ENCODE assay signal across 1 cellular context in the genomic region with DNA sequence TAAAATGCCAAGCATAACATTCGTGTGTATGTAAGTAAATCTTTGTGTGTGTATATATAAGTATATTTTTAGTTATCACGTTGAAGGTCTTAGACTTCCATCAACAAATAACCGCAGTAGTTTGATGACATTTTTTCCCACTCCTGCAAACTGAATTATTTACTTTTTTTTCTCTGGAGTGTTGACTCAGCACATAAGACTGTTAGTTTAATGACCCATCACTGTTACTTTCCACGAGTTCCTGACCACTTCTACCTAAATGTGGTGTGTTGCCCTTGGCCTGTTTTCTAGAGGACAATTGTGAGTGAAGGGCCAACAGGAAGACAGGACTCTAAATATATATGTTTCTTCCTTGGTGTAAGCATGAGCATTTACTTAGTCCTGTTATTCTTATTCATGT.
TF ChIP-seq lines count a peak whose summit lies in the region.

No MANE protein-coding gene starts in this region.

TF ChIP-seq in HepG2, 621 proteins besides CTCF, POLR2A, EP300 and RAD21 (continued from another document):
- TF ChIP-seq, protein P1, sequence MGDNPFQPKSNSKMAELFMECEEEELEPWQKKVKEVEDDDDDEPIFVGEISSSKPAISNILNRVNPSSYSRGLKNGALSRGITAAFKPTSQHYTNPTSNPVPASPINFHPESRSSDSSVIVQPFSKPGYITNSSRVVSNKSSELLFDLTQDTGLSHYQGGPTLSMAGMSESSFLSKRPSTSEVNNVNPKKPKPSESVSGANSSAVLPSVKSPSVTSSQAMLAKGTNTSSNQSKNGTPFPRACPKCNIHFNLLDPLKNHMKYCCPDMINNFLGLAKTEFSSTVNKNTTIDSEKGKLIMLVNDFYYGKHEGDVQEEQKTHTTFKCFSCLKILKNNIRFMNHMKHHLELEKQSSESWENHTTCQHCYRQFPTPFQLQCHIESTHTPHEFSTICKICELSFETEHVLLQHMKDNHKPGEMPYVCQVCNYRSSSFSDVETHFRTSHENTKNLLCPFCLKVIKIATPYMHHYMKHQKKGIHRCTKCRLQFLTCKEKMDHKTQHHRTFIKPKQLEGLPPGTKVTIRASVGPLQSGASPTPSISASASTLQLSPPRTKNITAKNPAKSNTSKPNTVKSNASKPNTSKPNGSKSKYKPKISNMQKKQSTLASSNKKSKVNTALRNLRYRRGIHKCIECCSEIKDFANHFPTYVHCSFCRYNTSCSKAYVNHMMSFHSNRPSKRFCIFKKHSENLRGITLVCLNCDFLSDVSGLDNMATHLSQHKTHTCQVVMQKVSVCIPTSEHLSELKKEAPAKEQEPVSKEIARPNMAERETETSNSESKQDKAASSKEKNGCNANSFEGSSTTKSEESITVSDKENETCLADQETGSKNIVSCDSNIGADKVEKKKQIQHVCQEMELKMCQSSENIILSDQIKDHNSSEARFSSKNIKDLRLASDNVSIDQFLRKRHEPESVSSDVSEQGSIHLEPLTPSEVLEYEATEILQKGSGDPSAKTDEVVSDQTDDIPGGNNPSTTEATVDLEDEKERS (CRISPR knock-in tag; IDR thresholded peaks at IDR 0.05) = no peak
- no peak for TF ChIP-seq RBFOX2 (IDR thresholded peaks at IDR 0.05; ENCODE audit: low read depth, low read length)
- TF ChIP-seq TMF1 (CRISPR knock-in tag; IDR thresholded peaks at IDR 0.05; ENCODE audit: low read depth) = no peak
- TF ChIP-seq ZNF33B (CRISPR knock-in tag; IDR thresholded peaks at IDR 0.05) = no peak
- TF ChIP-seq ZNF564 (CRISPR knock-in tag; IDR thresholded peaks at IDR 0.05) = no peak
- no peak for TF ChIP-seq TAF1 (CRISPR knock-in tag; IDR thresholded peaks at IDR 0.05)
- no peak for TF ChIP-seq ZMYM2 (CRISPR knock-in tag; IDR thresholded peaks at IDR 0.05)
- TF ChIP-seq TBP (CRISPR knock-in tag; IDR thresholded peaks at IDR 0.05) = no peak
- TF ChIP-seq, protein P2, sequence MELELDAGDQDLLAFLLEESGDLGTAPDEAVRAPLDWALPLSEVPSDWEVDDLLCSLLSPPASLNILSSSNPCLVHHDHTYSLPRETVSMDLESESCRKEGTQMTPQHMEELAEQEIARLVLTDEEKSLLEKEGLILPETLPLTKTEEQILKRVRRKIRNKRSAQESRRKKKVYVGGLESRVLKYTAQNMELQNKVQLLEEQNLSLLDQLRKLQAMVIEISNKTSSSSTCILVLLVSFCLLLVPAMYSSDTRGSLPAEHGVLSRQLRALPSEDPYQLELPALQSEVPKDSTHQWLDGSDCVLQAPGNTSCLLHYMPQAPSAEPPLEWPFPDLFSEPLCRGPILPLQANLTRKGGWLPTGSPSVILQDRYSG (CRISPR knock-in tag; IDR thresholded peaks at IDR 0.05) = no peak
- no peak for TF ChIP-seq ZNF367 (CRISPR knock-in tag; IDR thresholded peaks at IDR 0.05; ENCODE audit: borderline replicate concordance)
